1 cellular context compared by ENCODE assay signal in the genomic region with DNA sequence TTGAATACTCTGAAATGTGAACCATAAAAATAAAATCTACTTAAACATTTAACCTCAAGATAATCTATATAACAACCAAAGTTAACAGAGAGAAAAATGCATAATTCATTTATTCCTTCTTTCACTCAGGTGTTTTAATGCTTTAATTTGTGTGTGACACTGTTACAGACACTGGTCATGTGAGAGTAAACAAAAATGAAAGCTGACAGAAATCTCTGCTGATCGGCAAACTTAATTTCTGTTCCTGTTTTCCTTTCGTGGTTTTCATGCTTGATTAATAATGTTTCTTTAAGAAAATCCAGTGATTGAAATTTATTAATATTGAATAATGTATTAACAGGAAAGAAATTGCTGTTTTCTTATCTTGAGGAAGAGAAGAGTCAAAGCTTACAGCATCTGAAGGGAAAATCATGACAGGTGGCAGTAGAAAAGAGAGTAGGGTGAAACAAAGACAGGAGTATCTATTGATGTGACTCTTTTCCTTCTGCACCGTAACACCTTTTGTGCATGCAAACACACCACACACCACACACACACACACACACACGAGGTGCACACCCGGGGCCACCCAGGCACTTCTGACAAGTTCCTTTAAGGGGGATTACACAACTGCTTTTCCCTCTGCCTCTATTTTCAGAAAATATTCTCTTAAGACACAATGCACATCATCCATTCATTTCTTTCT.
A peak's percentile ranks its signal among the peaks of the same experiment; 100 is the strongest.
TF ChIP-seq lines count a peak whose summit lies in the region.

No MANE protein-coding gene starts in this region.

TF ChIP-seq in GM12878, 131 proteins besides CTCF, POLR2A, EP300 and RAD21:
- no peak for TF ChIP-seq ZNF24 (IDR thresholded peaks at IDR 0.05)
- no peak for TF ChIP-seq NFIC (IDR thresholded peaks at IDR 0.05; ENCODE audit: low read depth, low read length)
- TF ChIP-seq BHLHE40 (IDR thresholded peaks at IDR 0.05; ENCODE audit: borderline replicate concordance in 1 of 2, low read depth in 2 of 2, low read length in 1 of 2) = peak in 1 of 2 experiments; percentile 47; a peak in 1 of 4 replicates
- no peak for TF ChIP-seq SREBF2 (IDR thresholded peaks at IDR 0.05; ENCODE audit: low read length)
- TF ChIP-seq, protein P1, sequence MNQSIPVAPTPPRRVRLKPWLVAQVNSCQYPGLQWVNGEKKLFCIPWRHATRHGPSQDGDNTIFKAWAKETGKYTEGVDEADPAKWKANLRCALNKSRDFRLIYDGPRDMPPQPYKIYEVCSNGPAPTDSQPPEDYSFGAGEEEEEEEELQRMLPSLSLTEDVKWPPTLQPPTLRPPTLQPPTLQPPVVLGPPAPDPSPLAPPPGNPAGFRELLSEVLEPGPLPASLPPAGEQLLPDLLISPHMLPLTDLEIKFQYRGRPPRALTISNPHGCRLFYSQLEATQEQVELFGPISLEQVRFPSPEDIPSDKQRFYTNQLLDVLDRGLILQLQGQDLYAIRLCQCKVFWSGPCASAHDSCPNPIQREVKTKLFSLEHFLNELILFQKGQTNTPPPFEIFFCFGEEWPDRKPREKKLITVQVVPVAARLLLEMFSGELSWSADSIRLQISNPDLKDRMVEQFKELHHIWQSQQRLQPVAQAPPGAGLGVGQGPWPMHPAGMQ (IDR thresholded peaks at IDR 0.05; ENCODE audit: borderline replicate concordance) = no peak
- no peak for TF ChIP-seq RFX5 (IDR thresholded peaks at IDR 0.05; ENCODE audit: low read depth, low read length)
- TF ChIP-seq, protein P2, sequence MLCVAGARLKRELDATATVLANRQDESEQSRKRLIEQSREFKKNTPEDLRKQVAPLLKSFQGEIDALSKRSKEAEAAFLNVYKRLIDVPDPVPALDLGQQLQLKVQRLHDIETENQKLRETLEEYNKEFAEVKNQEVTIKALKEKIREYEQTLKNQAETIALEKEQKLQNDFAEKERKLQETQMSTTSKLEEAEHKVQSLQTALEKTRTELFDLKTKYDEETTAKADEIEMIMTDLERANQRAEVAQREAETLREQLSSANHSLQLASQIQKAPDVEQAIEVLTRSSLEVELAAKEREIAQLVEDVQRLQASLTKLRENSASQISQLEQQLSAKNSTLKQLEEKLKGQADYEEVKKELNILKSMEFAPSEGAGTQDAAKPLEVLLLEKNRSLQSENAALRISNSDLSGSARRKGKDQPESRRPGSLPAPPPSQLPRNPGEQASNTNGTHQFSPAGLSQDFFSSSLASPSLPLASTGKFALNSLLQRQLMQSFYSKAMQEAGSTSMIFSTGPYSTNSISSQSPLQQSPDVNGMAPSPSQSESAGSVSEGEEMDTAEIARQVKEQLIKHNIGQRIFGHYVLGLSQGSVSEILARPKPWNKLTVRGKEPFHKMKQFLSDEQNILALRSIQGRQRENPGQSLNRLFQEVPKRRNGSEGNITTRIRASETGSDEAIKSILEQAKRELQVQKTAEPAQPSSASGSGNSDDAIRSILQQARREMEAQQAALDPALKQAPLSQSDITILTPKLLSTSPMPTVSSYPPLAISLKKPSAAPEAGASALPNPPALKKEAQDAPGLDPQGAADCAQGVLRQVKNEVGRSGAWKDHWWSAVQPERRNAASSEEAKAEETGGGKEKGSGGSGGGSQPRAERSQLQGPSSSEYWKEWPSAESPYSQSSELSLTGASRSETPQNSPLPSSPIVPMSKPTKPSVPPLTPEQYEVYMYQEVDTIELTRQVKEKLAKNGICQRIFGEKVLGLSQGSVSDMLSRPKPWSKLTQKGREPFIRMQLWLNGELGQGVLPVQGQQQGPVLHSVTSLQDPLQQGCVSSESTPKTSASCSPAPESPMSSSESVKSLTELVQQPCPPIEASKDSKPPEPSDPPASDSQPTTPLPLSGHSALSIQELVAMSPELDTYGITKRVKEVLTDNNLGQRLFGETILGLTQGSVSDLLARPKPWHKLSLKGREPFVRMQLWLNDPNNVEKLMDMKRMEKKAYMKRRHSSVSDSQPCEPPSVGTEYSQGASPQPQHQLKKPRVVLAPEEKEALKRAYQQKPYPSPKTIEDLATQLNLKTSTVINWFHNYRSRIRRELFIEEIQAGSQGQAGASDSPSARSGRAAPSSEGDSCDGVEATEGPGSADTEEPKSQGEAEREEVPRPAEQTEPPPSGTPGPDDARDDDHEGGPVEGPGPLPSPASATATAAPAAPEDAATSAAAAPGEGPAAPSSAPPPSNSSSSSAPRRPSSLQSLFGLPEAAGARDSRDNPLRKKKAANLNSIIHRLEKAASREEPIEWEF (IDR thresholded peaks at IDR 0.05; ENCODE audit: insufficient replicate concordance, low read depth, low read length) = peak; percentile 46
- TF ChIP-seq LARP7 (IDR thresholded peaks at IDR 0.05) = no peak
- 0 out of 2 replicates have a peak, but pooled peaks have one; percentile 17 for TF ChIP-seq GABPA (IDR thresholded peaks at IDR 0.05; ENCODE audit: low read depth)
- TF ChIP-seq NR2F1 (conservative IDR thresholded peaks at IDR 0.05) = no peak
- TF ChIP-seq STAT3 (IDR thresholded peaks at IDR 0.05; ENCODE audit: low read depth, low read length) = no peak
- TF ChIP-seq, protein P3, sequence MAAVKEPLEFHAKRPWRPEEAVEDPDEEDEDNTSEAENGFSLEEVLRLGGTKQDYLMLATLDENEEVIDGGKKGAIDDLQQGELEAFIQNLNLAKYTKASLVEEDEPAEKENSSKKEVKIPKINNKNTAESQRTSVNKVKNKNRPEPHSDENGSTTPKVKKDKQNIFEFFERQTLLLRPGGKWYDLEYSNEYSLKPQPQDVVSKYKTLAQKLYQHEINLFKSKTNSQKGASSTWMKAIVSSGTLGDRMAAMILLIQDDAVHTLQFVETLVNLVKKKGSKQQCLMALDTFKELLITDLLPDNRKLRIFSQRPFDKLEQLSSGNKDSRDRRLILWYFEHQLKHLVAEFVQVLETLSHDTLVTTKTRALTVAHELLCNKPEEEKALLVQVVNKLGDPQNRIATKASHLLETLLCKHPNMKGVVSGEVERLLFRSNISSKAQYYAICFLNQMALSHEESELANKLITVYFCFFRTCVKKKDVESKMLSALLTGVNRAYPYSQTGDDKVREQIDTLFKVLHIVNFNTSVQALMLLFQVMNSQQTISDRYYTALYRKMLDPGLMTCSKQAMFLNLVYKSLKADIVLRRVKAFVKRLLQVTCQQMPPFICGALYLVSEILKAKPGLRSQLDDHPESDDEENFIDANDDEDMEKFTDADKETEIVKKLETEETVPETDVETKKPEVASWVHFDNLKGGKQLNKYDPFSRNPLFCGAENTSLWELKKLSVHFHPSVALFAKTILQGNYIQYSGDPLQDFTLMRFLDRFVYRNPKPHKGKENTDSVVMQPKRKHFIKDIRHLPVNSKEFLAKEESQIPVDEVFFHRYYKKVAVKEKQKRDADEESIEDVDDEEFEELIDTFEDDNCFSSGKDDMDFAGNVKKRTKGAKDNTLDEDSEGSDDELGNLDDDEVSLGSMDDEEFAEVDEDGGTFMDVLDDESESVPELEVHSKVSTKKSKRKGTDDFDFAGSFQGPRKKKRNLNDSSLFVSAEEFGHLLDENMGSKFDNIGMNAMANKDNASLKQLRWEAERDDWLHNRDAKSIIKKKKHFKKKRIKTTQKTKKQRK (IDR thresholded peaks at IDR 0.05; ENCODE audit: low read depth, low read length) = no peak
- TF ChIP-seq KAT2A (conservative IDR thresholded peaks at IDR 0.05; ENCODE audit: control insufficient read depth, low read depth, low read length) = no peak
- TF ChIP-seq NR2C1 (IDR thresholded peaks at IDR 0.05) = no peak
- TF ChIP-seq RAD51 (IDR thresholded peaks at IDR 0.05) = no peak
- no peak for TF ChIP-seq MYB (IDR thresholded peaks at IDR 0.05; ENCODE audit: borderline replicate concordance, low read depth, low read length)
- TF ChIP-seq RUNX3 (IDR thresholded peaks at IDR 0.05; ENCODE audit: low read length) = peak; percentile 28; the same call in 1 of the 2 replicates
- peak; percentile 80 for TF ChIP-seq SPI1 (IDR thresholded peaks at IDR 0.05; ENCODE audit: borderline replicate concordance, insufficient read depth, low read depth, low read length)
- no peak for TF ChIP-seq SUPT20H (IDR thresholded peaks at IDR 0.05; ENCODE audit: borderline replicate concordance, control insufficient read depth, low read depth, low read length)
- no peak for TF ChIP-seq ZNF622 (IDR thresholded peaks at IDR 0.05)
- no peak for TF ChIP-seq FOXK2 (IDR thresholded peaks at IDR 0.05)
- TF ChIP-seq, protein P4, sequence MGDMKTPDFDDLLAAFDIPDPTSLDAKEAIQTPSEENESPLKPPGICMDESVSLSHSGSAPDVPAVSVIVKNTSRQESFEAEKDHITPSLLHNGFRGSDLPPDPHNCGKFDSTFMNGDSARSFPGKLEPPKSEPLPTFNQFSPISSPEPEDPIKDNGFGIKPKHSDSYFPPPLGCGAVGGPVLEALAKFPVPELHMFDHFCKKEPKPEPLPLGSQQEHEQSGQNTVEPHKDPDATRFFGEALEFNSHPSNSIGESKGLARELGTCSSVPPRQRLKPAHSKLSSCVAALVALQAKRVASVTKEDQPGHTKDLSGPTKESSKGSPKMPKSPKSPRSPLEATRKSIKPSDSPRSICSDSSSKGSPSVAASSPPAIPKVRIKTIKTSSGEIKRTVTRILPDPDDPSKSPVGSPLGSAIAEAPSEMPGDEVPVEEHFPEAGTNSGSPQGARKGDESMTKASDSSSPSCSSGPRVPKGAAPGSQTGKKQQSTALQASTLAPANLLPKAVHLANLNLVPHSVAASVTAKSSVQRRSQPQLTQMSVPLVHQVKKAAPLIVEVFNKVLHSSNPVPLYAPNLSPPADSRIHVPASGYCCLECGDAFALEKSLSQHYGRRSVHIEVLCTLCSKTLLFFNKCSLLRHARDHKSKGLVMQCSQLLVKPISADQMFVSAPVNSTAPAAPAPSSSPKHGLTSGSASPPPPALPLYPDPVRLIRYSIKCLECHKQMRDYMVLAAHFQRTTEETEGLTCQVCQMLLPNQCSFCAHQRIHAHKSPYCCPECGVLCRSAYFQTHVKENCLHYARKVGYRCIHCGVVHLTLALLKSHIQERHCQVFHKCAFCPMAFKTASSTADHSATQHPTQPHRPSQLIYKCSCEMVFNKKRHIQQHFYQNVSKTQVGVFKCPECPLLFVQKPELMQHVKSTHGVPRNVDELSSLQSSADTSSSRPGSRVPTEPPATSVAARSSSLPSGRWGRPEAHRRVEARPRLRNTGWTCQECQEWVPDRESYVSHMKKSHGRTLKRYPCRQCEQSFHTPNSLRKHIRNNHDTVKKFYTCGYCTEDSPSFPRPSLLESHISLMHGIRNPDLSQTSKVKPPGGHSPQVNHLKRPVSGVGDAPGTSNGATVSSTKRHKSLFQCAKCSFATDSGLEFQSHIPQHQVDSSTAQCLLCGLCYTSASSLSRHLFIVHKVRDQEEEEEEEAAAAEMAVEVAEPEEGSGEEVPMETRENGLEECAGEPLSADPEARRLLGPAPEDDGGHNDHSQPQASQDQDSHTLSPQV (IDR thresholded peaks at IDR 0.05) = no peak
- TF ChIP-seq POU2F2 (IDR thresholded peaks at IDR 0.05; ENCODE audit: borderline replicate concordance, low read depth, low read length) = 0 out of 3 replicates have a peak, but pooled peaks have one; percentile 50
- TF ChIP-seq IRF4 (IDR thresholded peaks at IDR 0.05; ENCODE audit: low read depth, low read length) = 0 out of 2 replicates have a peak, but pooled peaks have one; percentile 9
TF ChIP-seq in GM12878: peak in this region for 7.
